ENCODE assay signal across 8 cellular contexts in the genomic region with DNA sequence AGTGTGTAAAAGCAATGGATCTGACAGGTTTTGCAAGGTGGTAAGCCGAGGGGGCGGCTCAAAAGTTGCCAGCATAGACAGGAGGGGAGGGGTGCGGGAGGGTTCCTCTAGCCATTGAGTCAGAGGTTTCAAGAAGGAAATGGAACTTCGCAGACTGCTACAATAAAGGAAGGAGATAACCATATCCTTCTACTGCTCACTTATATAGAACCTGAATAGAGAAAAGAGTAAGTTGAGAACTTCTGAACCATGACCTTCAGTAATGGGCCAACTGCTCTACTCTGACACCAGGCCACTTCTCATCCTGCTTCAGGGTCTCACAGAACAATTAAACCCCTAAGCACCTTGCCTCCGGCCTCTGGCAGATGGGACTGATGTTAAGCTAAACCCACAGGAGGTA. TPM values are rescaled to one million over a fixed set of nuclear protein-coding genes. Genes with fewer than 3 reads are reported as not detected.
DNase-seq lines count a peak whose midpoint lies in the region; ATAC-seq and TF ChIP-seq lines count a peak whose summit lies in the region.

No MANE protein-coding gene starts in this region.

- H3K36me3 ChIP-seq in tibial artery, result no peaks in the 10 kb centered on the region

- peak; percentile 61 for ATAC-seq in GM18498 (IDR thresholded peaks at IDR 0.05; ENCODE audit: unreplicated experiment)
- ATAC-seq in GM21423 (IDR thresholded peaks at IDR 0.05; ENCODE audit: unreplicated experiment), result peak; percentile 68
- ATAC-seq in HG03565 (IDR thresholded peaks at IDR 0.05; ENCODE audit: unreplicated experiment), result peak; percentile 58
- peak; percentile 50 for ATAC-seq in esophagus mucosa

- no peak overlapping the region for H3K27ac ChIP-seq in tibial artery

- no peaks in the 10 kb centered on the region for H3K27me3 ChIP-seq in tibial artery

- H3K4me3 ChIP-seq in tibial artery, result no peak overlapping the region

- DNase-seq in HK-2 (ENCODE audit: unreplicated experiment) (no peak), tibial artery (no peak), iPS-NIHi11 (ENCODE audit: low spot score) (no peak), NCI-H2171 treated with DMSO at 0.1 percent for 48 hours (lab: John Stamatoyannopoulos, UW) (no peak)

- H3K9me3 ChIP-seq in tibial artery, result no peaks in the 10 kb centered on the region

- intact Hi-C loops in tibial artery (cut with DNase I; ENCODE audit: low total_unique reads), result no loop called here

- peaks cover 0 to 18% (median 5%) of the 10 kb centered on the region in 4 donors for H3K4me1 ChIP-seq in tibial artery

- TF ChIP-seq CTCF in tibial artery (IDR thresholded peaks at IDR 0.05), result no peak

RNA-seq across cellular contexts. Expression of a gene that starts 26.3 kb away (rescaled TPM):
- 5.7 TPM for total RNA-seq in esophagus mucosa
